8 cellular contexts compared by ENCODE assay signal in the genomic region with DNA sequence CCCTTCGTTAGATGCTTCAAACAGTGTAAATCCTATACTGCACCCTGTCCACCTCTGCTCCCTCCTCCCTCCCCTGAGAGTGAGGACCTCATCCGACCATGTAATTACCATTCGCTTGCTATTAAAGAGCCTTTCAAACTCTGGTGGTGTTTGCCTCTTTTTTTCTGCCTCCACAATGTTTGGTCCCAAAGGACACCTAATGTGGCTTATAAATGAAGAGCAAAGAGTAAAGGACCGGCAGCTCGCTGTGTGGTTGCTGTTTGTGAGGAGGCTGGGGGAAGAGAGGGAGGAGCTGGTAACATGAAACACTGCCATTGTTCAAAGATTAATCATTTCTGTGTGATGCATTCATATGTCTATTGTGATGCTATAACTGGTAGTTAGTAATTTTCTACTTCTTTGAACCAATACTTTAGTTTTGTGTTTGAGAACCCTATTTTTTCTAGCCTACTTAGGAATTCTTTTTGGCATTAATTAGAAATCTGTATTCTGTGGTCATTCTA. TPM values are rescaled to one million over a fixed set of nuclear protein-coding genes. Genes with fewer than 3 reads are reported as not detected.
DNase-seq lines count a peak whose midpoint lies in the region; ATAC-seq and TF ChIP-seq lines count a peak whose summit lies in the region.

No MANE protein-coding gene starts in this region.

- no peak overlapping the region for H3K4me3 ChIP-seq in CD8-positive, alpha-beta T cell (ENCODE audit: low read depth, low read length)
- H3K4me3 ChIP-seq in HAP-1 (no peak overlapping the region), body of pancreas (no peak overlapping the region), thyroid gland (replicated peaks in 1 of 3) (no peak overlapping the region)

- intact Hi-C loops in CD8-positive, alpha-beta T cell (cut with DNase I, micrococcal nuclease) = loop anchor here (2.0 to 10.0 kb wide), 4 partner anchors 112 to 400 kb away; no protein-coding TSS in a partner anchor
- intact Hi-C loops in body of pancreas (cut with DNase I) = loop anchor here (10.0 kb wide), 1 partner anchor 242 kb away; no protein-coding TSS in a partner anchor
- intact Hi-C loops in thyroid gland (cut with DNase I) = loop anchor here (10.0 kb wide), 1 partner anchor 402 kb away; no protein-coding TSS in a partner anchor

- ATAC-seq in CD8-positive, alpha-beta T cell = peak; percentile 82
- no peak for ATAC-seq in body of pancreas

- no peaks in the 10 kb centered on the region for H3K27me3 ChIP-seq in CD8-positive, alpha-beta T cell (ENCODE audit: insufficient read depth, low read length)
- H3K27me3 ChIP-seq in HAP-1 (ENCODE audit: low read depth) = no peaks in the 10 kb centered on the region
- H3K27me3 ChIP-seq in body of pancreas = no peaks in the 10 kb centered on the region
- H3K27me3 ChIP-seq in thyroid gland = no peaks in the 10 kb centered on the region

- no peak overlapping the region for H3K27ac ChIP-seq in CD8-positive, alpha-beta T cell (ENCODE audit: low read depth, low read length)
- H3K27ac ChIP-seq in body of pancreas (peak overlapping the region in 1 of 4 donors; percentile 16), thyroid gland (no peak overlapping the region)

- peak overlapping the region; percentile 66 for H3K4me3 Mint-ChIP-seq in CD8-positive, alpha-beta T cell
- peak overlapping the region; percentile 52 for H3K4me3 Mint-ChIP-seq in osteocyte (ENCODE audit: unreplicated experiment)

- in situ Hi-C loops in HAP-1 (cut with MboI; ENCODE audit: low sequenced_read_pairs) = loop anchor here (10.0 to 25.0 kb wide), 2 partner anchors 250 to 402 kb away; no protein-coding TSS in a partner anchor

- POLR2A ChIA-PET in CD8-positive, alpha-beta T cell (lab: Charles Lee) = interaction anchor here (1.2 kb wide), 1 partner anchor 28 kb away, joined by 6 read pairs; the partner anchor contains the start of gene MTURN

- H3K9me3 ChIP-seq in CD8-positive, alpha-beta T cell (ENCODE audit: low read length) = no peaks in the 10 kb centered on the region
- no peaks in the 10 kb centered on the region for H3K9me3 ChIP-seq in HAP-1
- no peaks in the 10 kb centered on the region for H3K9me3 ChIP-seq in body of pancreas
- H3K9me3 ChIP-seq in thyroid gland = no peaks in the 10 kb centered on the region

- H3K36me3 ChIP-seq in CD8-positive, alpha-beta T cell (ENCODE audit: insufficient read depth, low read length) = no peaks in the 10 kb centered on the region
- H3K36me3 ChIP-seq in HAP-1 (replicated peaks) (no peaks in the 10 kb centered on the region), body of pancreas (replicated peaks in 1 of 2; ENCODE audit: insufficient read depth in 1 of 2, low read depth in 2 of 2) (no peaks in the 10 kb centered on the region), thyroid gland (peaks cover 0 to 1% of the 10 kb centered on the region in 2 donors)

- peaks cover 32% of the 10 kb centered on the region for H3K4me1 ChIP-seq in CD8-positive, alpha-beta T cell (ENCODE audit: insufficient read depth, low read length)
- peaks cover 32% of the 10 kb centered on the region for H3K4me1 ChIP-seq in HAP-1
- H3K4me1 ChIP-seq in body of pancreas = peaks cover 30% of the 10 kb centered on the region
- H3K4me1 ChIP-seq in thyroid gland = peaks cover 25 to 38% of the 10 kb centered on the region in 2 donors

- CTCF ChIA-PET in CD8-positive, alpha-beta T cell (lab: Charles Lee) = interaction anchor here (1.3 kb wide), 1 partner anchor 10 kb away, joined by 3 read pairs; no protein-coding TSS in a partner anchor

- WGBS in body of pancreas, 2 donors = 70 to 77% methylated on average over 5 of the region's 5 CpGs
- 77 to 79% methylated on average over 5 of the region's 5 CpGs for WGBS in thyroid gland, 2 donors

- no peaks in the 10 kb centered on the region for H3K27me3 Mint-ChIP-seq in CD8-positive, alpha-beta T cell (ENCODE audit: low read depth)
- no peaks in the 10 kb centered on the region for H3K27me3 Mint-ChIP-seq in osteocyte (ENCODE audit: unreplicated experiment)

- H3K4me1 Mint-ChIP-seq in CD8-positive, alpha-beta T cell (ENCODE audit: low read depth) = peaks cover 47% of the 10 kb centered on the region
- H3K4me1 Mint-ChIP-seq in osteocyte (ENCODE audit: unreplicated experiment) = peaks cover 34% of the 10 kb centered on the region

- H3K9me3 Mint-ChIP-seq in CD8-positive, alpha-beta T cell = no peaks in the 10 kb centered on the region
- no peaks in the 10 kb centered on the region for H3K9me3 Mint-ChIP-seq in osteocyte (ENCODE audit: unreplicated experiment)

- peak overlapping the region; percentile 63 for H3K27ac Mint-ChIP-seq in CD8-positive, alpha-beta T cell
- peak overlapping the region; percentile 69 for H3K27ac Mint-ChIP-seq in osteocyte (ENCODE audit: unreplicated experiment)

- TF ChIP-seq POLR2A in body of pancreas (IDR thresholded peaks at IDR 0.05) (no peak), thyroid gland (IDR thresholded peaks at IDR 0.05) (no peak)

- H3K36me3 Mint-ChIP-seq in CD8-positive, alpha-beta T cell = no peaks in the 10 kb centered on the region
- H3K36me3 Mint-ChIP-seq in osteocyte (ENCODE audit: unreplicated experiment) = peaks cover 4% of the 10 kb centered on the region

- TF ChIP-seq CTCF in CD8-positive, alpha-beta T cell (IDR thresholded peaks at IDR 0.05) = no peak
- TF ChIP-seq CTCF in osteocyte (IDR thresholded peaks at IDR 0.05) (no peak), body of pancreas (IDR thresholded peaks at IDR 0.05) (no peak), thyroid gland (IDR thresholded peaks at IDR 0.05) (no peak)

- peak in 2 of 7 experiments; percentile 13 to 30 for DNase-seq in CD8-positive, alpha-beta T cell
- DNase-seq in HAP-1 (ENCODE audit: low spot score in 2 of 2) = peak; percentile 84 to 94
- DNase-seq in NCI-H526 (lab: John Stamatoyannopoulos, UW) = peak; percentile 89 to 92
- DNase-seq in dedifferentiated amniotic fluid mesenchymal stem cell (ENCODE audit: extremely low spot score) = peak; percentile 65
- no peak for DNase-seq in osteocyte (ENCODE audit: extremely low spot score, unreplicated experiment)
- DNase-seq in body of pancreas = no peak
- DNase-seq in thyroid gland = no peak
- no peak for DNase-seq in SKM-1 (lab: John Stamatoyannopoulos, UW; ENCODE audit: unreplicated experiment)

RNA-seq across cellular contexts. Expression of gene MTURN, which starts 27.9 kb away (rescaled TPM):
- 10 to 100 TPM; 16.1 to 19.7 TPM for total RNA-seq in CD8-positive, alpha-beta T cell
- total RNA-seq in osteocyte (19.0 and 19.3 TPM in 2 replicates), body of pancreas (10 to 100 TPM; 19.8 to 34.5 TPM), thyroid gland (10 to 100 TPM; 32.0 to 86.3 (median 44.0) TPM)

Comparison
In these comparisons a context has a peak if more than half of its experiments do, and no peak if none do; other contexts are left out.
1. DNase-seq: peak in HAP-1 (2 of 2), NCI-H526 (2 of 2) and dedifferentiated amniotic fluid mesenchymal stem cell (single experiment); none in osteocyte (single experiment), body of pancreas (0 of 4), thyroid gland (0 of 2) and SKM-1 (single experiment).